12 cellular contexts compared by ENCODE assay signal in genomic region chr14:91243098-91243483, GRCh38. TPM values are rescaled to one million over a fixed set of nuclear protein-coding genes. Genes with fewer than 3 reads are reported as not detected.
DNase-seq lines count a peak whose midpoint lies in the region; ATAC-seq, FAIRE-seq and TF ChIP-seq lines count a peak whose summit lies in the region.
"Had no signal": no experiment of that assay in that cellular context is flagged by ENCODE, and none has a peak within 500 bp of the region (broad histone marks: within the 10 kb centered on the region; RNA-seq: fewer than 3 reads in every experiment).

No MANE protein-coding gene starts in this region.

- FAIRE-seq in GM12878 (lab: Jason Lieb, UNC): no peak

- H3K4me1 ChIP-seq in GM12878 (ENCODE audit: control insufficient read depth, insufficient read depth, low read length): peaks cover 38% of the 10 kb centered on the region

- TF ChIP-seq POLR2A in GM12878 (IDR thresholded peaks at IDR 0.05; ENCODE audit: low read depth, low read length): no peak

- CTCF ChIA-PET in activated CD4-positive, alpha-beta T cell treated with anti-CD3 and anti-CD28 coated beads for 36 hours (lab: Charles Lee): interaction anchor here (0.6 to 2.7 kb wide), 15 partner anchors 9 to 172 kb away, joined by 3 to 26 read pairs (median 4); no protein-coding TSS in a partner anchor
- CTCF ChIA-PET in GM12878 (lab: Yijun Ruan, JAX): interaction anchor here (0.6 to 6.5 kb wide), 10 partner anchors 9 to 175 kb away, joined by 3 to 59 read pairs (median 4); no protein-coding TSS in a partner anchor

- no peaks in the 10 kb centered on the region for H3K9me3 ChIP-seq in KOPT-K1 (ENCODE audit: insufficient read depth, low read length, poor library complexity, severe bottlenecking)
- H3K9me3 ChIP-seq in GM12878 (replicated peaks; ENCODE audit: control insufficient read depth, insufficient read depth, low read length): no peaks in the 10 kb centered on the region

- TF ChIP-seq EP300 in GM12878 (IDR thresholded peaks at IDR 0.05; ENCODE audit: borderline replicate concordance in 1 of 2, control insufficient read depth in 1 of 2, low read depth in 2 of 2, low read length in 2 of 2): no peak

- no peaks in the 10 kb centered on the region for H3K27me3 ChIP-seq in GM12878 (replicated peaks in 1 of 2; ENCODE audit: control insufficient read depth in 2 of 2, insufficient read depth in 2 of 2, low read length in 1 of 2)
- H3K27me3 ChIP-seq: heart right ventricle had no signal

- peaks cover 4% of the 10 kb centered on the region; the same call in 1 of the 2 replicates for H3K36me3 ChIP-seq in KOPT-K1 (ENCODE audit: insufficient read depth, low read length)
- no peaks in the 10 kb centered on the region; a peak in 1 of 4 replicates for H3K36me3 ChIP-seq in GM12878 (ENCODE audit: control insufficient read depth in 2 of 2, insufficient read depth in 2 of 2, low read length in 1 of 2)
- H3K36me3 ChIP-seq: heart right ventricle had no signal

- peak overlapping the region; percentile 55 for H3K9ac ChIP-seq in GM12878 (ENCODE audit: control insufficient read depth, insufficient read depth, low read length)

- WGBS in GM12878 (ENCODE audit: insufficient coverage, insufficient replicate concordance, low lambda C conversion rate, missing lambda C conversion rate): 18% methylated on average over 6 of the region's 6 CpGs

- no peak for ATAC-seq in activated CD4-positive, alpha-beta T cell treated with anti-CD3 and anti-CD28 coated beads for 36 hours
- ATAC-seq in GM12878 (peak; percentile 28), HG02798 (IDR thresholded peaks at IDR 0.05; ENCODE audit: poor library complexity, unreplicated experiment) (no peak)
- no peak for ATAC-seq in stimulated activated effector memory CD8-positive, alpha-beta T cell treated with anti-CD3 and anti-CD28 coated beads, Interleukin-12 subunit alpha, Interleukin-12 subunit beta, amount 100 ng/mL, for 72 hours
- ATAC-seq: Panc1 had no signal

- BruUV-seq in GM12878 (replicated peaks; lab: Mats Ljungman, UMichigan): TSS peak; percentile 75

- H3K36me3 Mint-ChIP-seq in activated CD4-positive, alpha-beta T cell treated with anti-CD3 and anti-CD28 coated beads for 36 hours (ENCODE audit: low read depth): peaks cover 47% of the 10 kb centered on the region
- peaks cover 100% of the 10 kb centered on the region for H3K36me3 Mint-ChIP-seq in stimulated activated effector memory CD8-positive, alpha-beta T cell treated with anti-CD3 and anti-CD28 coated beads, Interleukin-12 subunit alpha, Interleukin-12 subunit beta, amount 100 ng/mL, for 72 hours
- H3K36me3 Mint-ChIP-seq in progenitor cell of endocrine pancreas (ENCODE audit: insufficient read depth): no peaks in the 10 kb centered on the region

- H4K20me1 ChIP-seq in GM12878 (ENCODE audit: control insufficient read depth, insufficient read depth): no peaks in the 10 kb centered on the region

- peaks cover 99% of the 10 kb centered on the region for H3K4me1 Mint-ChIP-seq in activated CD4-positive, alpha-beta T cell treated with anti-CD3 and anti-CD28 coated beads for 36 hours
- H3K4me1 Mint-ChIP-seq in stimulated activated effector memory CD8-positive, alpha-beta T cell treated with anti-CD3 and anti-CD28 coated beads, Interleukin-12 subunit alpha, Interleukin-12 subunit beta, amount 100 ng/mL, for 72 hours: peaks cover 74% of the 10 kb centered on the region
- no peaks in the 10 kb centered on the region for H3K4me1 Mint-ChIP-seq in progenitor cell of endocrine pancreas (ENCODE audit: low read depth)

- peaks cover 11% of the 10 kb centered on the region for H3K9me3 Mint-ChIP-seq in activated CD4-positive, alpha-beta T cell treated with anti-CD3 and anti-CD28 coated beads for 36 hours (ENCODE audit: low read depth)
- H3K9me3 Mint-ChIP-seq in stimulated activated effector memory CD8-positive, alpha-beta T cell treated with anti-CD3 and anti-CD28 coated beads, Interleukin-12 subunit alpha, Interleukin-12 subunit beta, amount 100 ng/mL, for 72 hours: peaks cover 4% of the 10 kb centered on the region
- H3K9me3 Mint-ChIP-seq in progenitor cell of endocrine pancreas (ENCODE audit: low read depth): peaks cover 3% of the 10 kb centered on the region

- no peaks in the 10 kb centered on the region for H3K27me3 Mint-ChIP-seq in activated CD4-positive, alpha-beta T cell treated with anti-CD3 and anti-CD28 coated beads for 36 hours
- peaks cover 27% of the 10 kb centered on the region for H3K27me3 Mint-ChIP-seq in progenitor cell of endocrine pancreas

- TF ChIP-seq CTCF in GM12878 (IDR thresholded peaks at IDR 0.05 in 2 of 3, conservative IDR thresholded peaks at IDR 0.05 in 1 of 3; ENCODE audit: control insufficient read depth in 2 of 3, extremely low read depth in 1 of 3, insufficient read depth in 1 of 3, low read depth in 3 of 3, low read length in 3 of 3) (no peak), progenitor cell of endocrine pancreas (IDR thresholded peaks at IDR 0.05; ENCODE audit: unreplicated experiment) (no peak)

- H3K79me2 ChIP-seq in GM12878 (ENCODE audit: control insufficient read depth, insufficient read depth, low read length): peaks cover 17% of the 10 kb centered on the region

- H3K27ac Mint-ChIP-seq in activated CD4-positive, alpha-beta T cell treated with anti-CD3 and anti-CD28 coated beads for 36 hours: peak overlapping the region; percentile 89
- peak overlapping the region; percentile 93 for H3K27ac Mint-ChIP-seq in stimulated activated effector memory CD8-positive, alpha-beta T cell treated with anti-CD3 and anti-CD28 coated beads, Interleukin-12 subunit alpha, Interleukin-12 subunit beta, amount 100 ng/mL, for 72 hours
- H3K27ac Mint-ChIP-seq in progenitor cell of endocrine pancreas: no peak overlapping the region
- H3K27ac Mint-ChIP-seq: type B pancreatic cell had no signal

- intact Hi-C loops in activated CD4-positive, alpha-beta T cell treated with anti-CD3 and anti-CD28 coated beads for 36 hours (cut with DNase I, micrococcal nuclease): loop anchor here (1.0 to 5.0 kb wide), 8 partner anchors 14 to 273 kb away; no protein-coding TSS in a partner anchor
- intact Hi-C loops in GM12878 (cut with micrococcal nuclease; ENCODE audit: unreplicated experiment): loop anchor here (1.0 to 5.0 kb wide), 2 partner anchors 15 to 174 kb away; partner anchors contain the start of gene CCDC88C

- POLR2A ChIA-PET in activated CD4-positive, alpha-beta T cell treated with anti-CD3 and anti-CD28 coated beads for 36 hours (lab: Charles Lee): interaction anchor here (0.8 to 5.0 kb wide), 9 partner anchors 9 to 266 kb away, joined by 3 to 66 read pairs (median 5); partner anchors contain the start of gene RPS6KA5
- POLR2A ChIA-PET in GM12878 (lab: Charles Lee): interaction anchor here (0.7 to 5.9 kb wide), 6 partner anchors 8 to 172 kb away, joined by 3 to 108 read pairs (median 4); no protein-coding TSS in a partner anchor

- H3K4me3 Mint-ChIP-seq in activated CD4-positive, alpha-beta T cell treated with anti-CD3 and anti-CD28 coated beads for 36 hours: peak overlapping the region; percentile 74
- H3K4me3 Mint-ChIP-seq in stimulated activated effector memory CD8-positive, alpha-beta T cell treated with anti-CD3 and anti-CD28 coated beads, Interleukin-12 subunit alpha, Interleukin-12 subunit beta, amount 100 ng/mL, for 72 hours: peak overlapping the region; percentile 85
- no peak overlapping the region for H3K4me3 Mint-ChIP-seq in progenitor cell of endocrine pancreas (ENCODE audit: low read depth)
- H3K4me3 Mint-ChIP-seq: type B pancreatic cell had no signal

- H2AFZ ChIP-seq in GM12878 (ENCODE audit: control insufficient read depth, low read depth, low read length): peak overlapping the region; percentile 18; the same call in 1 of the 2 replicates

- RAD21 ChIA-PET in GM12878 (lab: Charles Lee; ENCODE audit: unreplicated experiment): interaction anchor here (0.6 to 5.2 kb wide), 15 partner anchors 8 to 341 kb away, joined by 3 to 90 read pairs (median 4); partner anchors contain the start of gene DGLUCY

- H3K27ac ChIP-seq in KOPT-K1 (ENCODE audit: low read depth, low read length, poor library complexity, severe bottlenecking) (peak overlapping the region; percentile 88), GM12878 (ENCODE audit: control insufficient read depth, insufficient read depth) (peak overlapping the region; percentile 86)

- no peak for DNase-seq in activated CD4-positive, alpha-beta T cell treated with anti-CD3 and anti-CD28 coated beads for 36 hours
- no peak for DNase-seq in activated CD4-positive, alpha-beta T cell treated with anti-CD3 and anti-CD28 coated beads, Interleukin-2, amount 50 U/mL, for 1 hour
- DNase-seq in GM12878 (ENCODE audit: low read depth, low spot score) (no peak), progenitor cell of endocrine pancreas (ENCODE audit: low spot score, unreplicated experiment) (no peak), SKM-1 treated with dmso at 0.1 percent for 144 hours (lab: John Stamatoyannopoulos, UW; ENCODE audit: unreplicated experiment) (no peak)
- DNase-seq in stimulated activated effector memory CD8-positive, alpha-beta T cell treated with anti-CD3 and anti-CD28 coated beads, Interleukin-12 subunit alpha, Interleukin-12 subunit beta, amount 100 ng/mL, for 72 hours (ENCODE audit: low spot score in 2 of 2): no peak
- DNase-seq: heart right ventricle, NCI-H1092 had no signal

- TF ChIP-seq RAD21 in GM12878 (IDR thresholded peaks at IDR 0.05; ENCODE audit: insufficient read depth, low read depth, low read length): no peak

- H3K4me3 ChIP-seq in GM12878: peak overlapping the region; percentile 62

- in situ Hi-C loops in GM12878 (cut with MboI): no loop called here

- peak overlapping the region; percentile 83 for H3K4me2 ChIP-seq in GM12878 (ENCODE audit: control insufficient read depth, insufficient read depth)

- SMC1A ChIA-PET in GM12878 (lab: Charles Lee; ENCODE audit: uncharacterized antibody, unreplicated experiment): interaction anchor here (0.5 to 9.8 kb wide), 20 partner anchors 8 to 338 kb away, joined by 3 to 142 read pairs (median 4); partner anchors contain the start of gene DGLUCY

RNA-seq across cellular contexts. Expression of gene GPR68, which starts 1.4 kb away (rescaled TPM):
- 10 to 100 TPM in 1 of 2 experiments, 1 to 10 TPM in 1; 9.4 to 11.2 TPM for total RNA-seq in activated CD4-positive, alpha-beta T cell treated with anti-CD3 and anti-CD28 coated beads for 36 hours
- 1.0 TPM in 2 replicates for total RNA-seq in GM12878 (2013; cell fraction: nucleolus; rRNA removed)
- total RNA-seq in GM12878 (2014; rRNA removed) (2.2 and 3.1 TPM in 2 replicates), GM12878 (2014; rRNA removed; fragmentation: Illumina TruSeq; extraction: Trizol) (0.76 and 1.1 TPM in 2 replicates), GM12878 (2021) (2.1 and 2.4 TPM in 2 replicates), progenitor cell of endocrine pancreas (0.31 and 0.87 TPM in 2 replicates)
- 0.76 TPM for polyA plus RNA-seq in GM12878 (2011; ENCODE audit: low read depth)
- polyA plus RNA-seq in GM12878 (2011; rRNA removed) (1.9 and 3.0 TPM in 2 replicates), GM12878 (2014; fragmentation: Illumina TruSeq; extraction: Trizol) (1.1 and 1.2 TPM in 2 replicates), GM12878 (2014; fragmentation: Nextera tagmentation; extraction: Ambion mirVana) (under 1 TPM; 0.06 to 0.35 TPM), GM12878 (2014; rRNA removed) (2.7 and 3.4 TPM in 2 replicates), GM12878 (2016; fragmentation: Nextera tagmentation; extraction: Ambion mirVana) (1 to 10 TPM; 1.8 TPM)
- polyA plus RNA-seq in GM12878 (2011; cell fraction: cytosol; rRNA removed): 8.1 and 9.1 TPM in 2 replicates
- polyA plus RNA-seq in GM12878 (2011; cell fraction: nucleus; rRNA removed): 7.7 and 8.0 TPM in 2 replicates
- polyA plus RNA-seq in GM12878 (2012): 1.1 and 1.3 TPM in 2 replicates
- 2.8 and 6.9 TPM in 2 replicates for polyA minus RNA-seq in GM12878 (2011; rRNA and poly(A)+ RNA removed)
- 1.2 and 3.3 TPM in 2 replicates for polyA minus RNA-seq in GM12878 (2011; cell fraction: cytosol; rRNA and poly(A)+ RNA removed)
- polyA minus RNA-seq in GM12878 (2011; cell fraction: nucleus; rRNA and poly(A)+ RNA removed): 1.6 and 1.7 TPM in 2 replicates
